In the genomic region with DNA sequence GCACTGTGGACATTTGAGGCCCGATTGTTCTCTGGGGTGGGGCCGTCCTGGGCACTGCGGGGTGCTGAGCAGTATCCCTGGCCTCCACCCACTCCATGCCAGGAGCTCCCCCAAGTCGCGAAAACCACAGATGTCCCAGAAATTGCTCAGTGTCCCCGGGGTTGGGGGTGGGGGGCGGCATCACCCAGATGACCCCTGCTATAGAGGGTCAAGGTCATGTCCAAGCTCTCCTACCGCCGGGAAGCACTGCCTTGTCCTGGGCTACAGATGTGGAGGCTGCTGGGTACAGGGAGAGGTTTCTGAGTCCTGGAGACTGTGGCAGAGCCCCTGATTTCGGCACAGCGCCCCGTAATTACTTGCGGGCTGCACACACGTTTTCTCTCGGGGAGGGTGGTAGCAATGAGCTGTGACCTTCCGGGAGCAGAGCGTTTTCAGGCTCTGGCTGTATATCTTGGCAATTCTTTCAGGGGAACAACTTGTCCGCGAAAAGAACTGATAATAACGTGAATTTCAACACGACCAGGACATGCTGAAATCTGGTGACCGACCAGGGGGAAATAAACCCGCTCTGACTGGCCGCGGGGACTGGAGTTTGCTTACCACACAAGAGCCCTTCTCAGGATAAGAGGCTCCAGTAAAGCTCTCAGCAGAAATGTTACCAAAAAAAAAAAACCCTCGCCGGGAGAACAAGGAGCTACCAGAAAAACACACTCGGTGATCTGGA, we compare ENCODE assay signal across 12 cellular contexts.
DNase-seq lines count a peak whose midpoint lies in the region; ATAC-seq and TF ChIP-seq lines count a peak whose summit lies in the region.
"Had no signal": no experiment of that assay in that cellular context is flagged by ENCODE, and none has a peak within 500 bp of the region (broad histone marks: within the 10 kb centered on the region; RNA-seq: fewer than 3 reads in every experiment).

No MANE protein-coding gene starts in this region.

- H3K4me3 Mint-ChIP-seq in activated CD8-positive, alpha-beta memory T cell treated with anti-CD3 and anti-CD28 coated beads, Interleukin-2, amount 10 ng/mL, durations not matched to agents 7 days and 5 days: no peak overlapping the region

- H3K4me3 ChIP-seq in esophagus (ENCODE audit: low read depth in 1 of 2, low read length in 2 of 2) (no peak overlapping the region), lung (peak overlapping the region; percentile 18)

- CTCF ChIA-PET in activated CD8-positive, alpha-beta memory T cell treated with anti-CD3 and anti-CD28 coated beads, Interleukin-2, amount 10 ng/mL, durations not matched to agents 7 days and 5 days (lab: Charles Lee): interaction anchor here (1.1 to 20.7 kb wide), 5 partner anchors 14 to 1401 kb away, joined by 3 to 434 read pairs (median 3); no protein-coding TSS in a partner anchor

- peaks cover 0 to 2% of the 10 kb centered on the region in 2 donors for H3K36me3 ChIP-seq in esophagus (ENCODE audit: control insufficient read depth in 2 of 2, insufficient read depth in 2 of 2, low read length in 1 of 2)
- H3K36me3 ChIP-seq in lung (ENCODE audit: control insufficient read depth in 2 of 2, insufficient read depth in 2 of 2, low read length in 2 of 2): no peaks in the 10 kb centered on the region

- no peak overlapping the region for H3K27ac Mint-ChIP-seq in activated CD8-positive, alpha-beta memory T cell treated with anti-CD3 and anti-CD28 coated beads, Interleukin-2, amount 10 ng/mL, durations not matched to agents 7 days and 5 days

- H3K4me1 Mint-ChIP-seq in activated CD8-positive, alpha-beta memory T cell treated with anti-CD3 and anti-CD28 coated beads, Interleukin-2, amount 10 ng/mL, durations not matched to agents 7 days and 5 days: peaks cover 7% of the 10 kb centered on the region

- peaks cover 7% of the 10 kb centered on the region for H3K27me3 Mint-ChIP-seq in activated CD8-positive, alpha-beta memory T cell treated with anti-CD3 and anti-CD28 coated beads, Interleukin-2, amount 10 ng/mL, durations not matched to agents 7 days and 5 days

- no peaks in the 10 kb centered on the region for H3K27me3 ChIP-seq in esophagus (ENCODE audit: control insufficient read depth in 1 of 2, insufficient read depth in 2 of 2, low read length in 2 of 2)
- no peaks in the 10 kb centered on the region for H3K27me3 ChIP-seq in lung (ENCODE audit: control insufficient read depth, insufficient read depth)

- WGBS in esophagus, 2 donors: 62 to 76% methylated on average over 28 of the region's 28 CpGs
- 38 to 42% methylated on average over 28 of the region's 28 CpGs for WGBS in lung, 2 donors

- peaks cover 4% of the 10 kb centered on the region for H3K36me3 Mint-ChIP-seq in activated CD8-positive, alpha-beta memory T cell treated with anti-CD3 and anti-CD28 coated beads, Interleukin-2, amount 10 ng/mL, durations not matched to agents 7 days and 5 days

- H3K4me1 ChIP-seq in esophagus (ENCODE audit: control insufficient read depth in 2 of 2, insufficient read depth in 2 of 2, low read length in 1 of 2) (peaks cover 0 to 5% of the 10 kb centered on the region in 2 donors), lung (ENCODE audit: control insufficient read depth in 2 of 2, insufficient read depth in 2 of 2, low read length in 2 of 2) (peaks cover 0 to 16% of the 10 kb centered on the region in 2 donors)

- H3K27ac ChIP-seq in esophagus (ENCODE audit: low read depth in 2 of 2, low read length in 1 of 2) (peak overlapping the region; percentile 38 to 48), lung (ENCODE audit: low read depth in 1 of 2, low read length in 1 of 2) (peak overlapping the region; percentile 94 to 98)

- H3K9me3 ChIP-seq in esophagus (ENCODE audit: control insufficient read depth in 2 of 2, insufficient read depth in 1 of 2, low read depth in 1 of 2, low read length in 1 of 2) (peaks cover 0 to 3% of the 10 kb centered on the region in 2 donors), lung (ENCODE audit: control insufficient read depth in 2 of 2, insufficient read depth in 1 of 2, low read length in 1 of 2) (peaks cover 0 to 2% of the 10 kb centered on the region in 2 donors)

- DNase-seq in SKM-1 treated with dmso at 0.1 percent for 144 hours (lab: John Stamatoyannopoulos, UW; ENCODE audit: unreplicated experiment): peak; percentile 51
- no peak for DNase-seq in SKM-1 (lab: John Stamatoyannopoulos, UW; ENCODE audit: unreplicated experiment)
- peak; percentile 85 for DNase-seq in lung (ENCODE audit: low spot score)
- DNase-seq in ureter (ENCODE audit: low spot score): peak; percentile 70
- DNase-seq in activated CD8-positive, alpha-beta memory T cell treated with anti-CD3 and anti-CD28 coated beads, Interleukin-2, amount 10 ng/mL, durations not matched to agents 7 days and 5 days: no peak
- DNase-seq: activated CD4-positive, alpha-beta T cell treated with anti-CD3 and anti-CD28 coated beads for 4 hours; activated effector memory CD4-positive, alpha-beta T cell treated with anti-CD3 and anti-CD28 coated beads, Interleukin-2, amount 50 U/mL, for 16 hours; NCI-H226; SIG-M5 had no signal

- TF ChIP-seq CTCF in lung (IDR thresholded peaks at IDR 0.05; ENCODE audit: control extremely low read depth, extremely low read depth): no peak

- ATAC-seq in lung (ENCODE audit: insufficient read depth, low FRiP score) (peak; percentile 58), GM21619 (IDR thresholded peaks at IDR 0.05; ENCODE audit: unreplicated experiment) (no peak), GM21423 (IDR thresholded peaks at IDR 0.05; ENCODE audit: unreplicated experiment) (no peak)
- no peak for ATAC-seq in activated CD8-positive, alpha-beta memory T cell treated with anti-CD3 and anti-CD28 coated beads, Interleukin-2, amount 10 ng/mL, durations not matched to agents 7 days and 5 days

- peaks cover 9% of the 10 kb centered on the region for H3K9me3 Mint-ChIP-seq in activated CD8-positive, alpha-beta memory T cell treated with anti-CD3 and anti-CD28 coated beads, Interleukin-2, amount 10 ng/mL, durations not matched to agents 7 days and 5 days (ENCODE audit: low read depth)

Comparison
In these comparisons a context has a peak if more than half of its experiments do, and no peak if none do; other contexts are left out.
1. DNase-seq: peak in SKM-1 treated with dmso at 0.1 percent for 144 hours (single experiment), lung (single experiment) and ureter (single experiment); none in SKM-1 (single experiment) and activated CD8-positive, alpha-beta memory T cell treated with anti-CD3 and anti-CD28 coated beads, Interleukin-2, amount 10 ng/mL, durations not matched to agents 7 days and 5 days (single experiment).